16 cellular contexts compared by ENCODE assay signal in the genomic region with DNA sequence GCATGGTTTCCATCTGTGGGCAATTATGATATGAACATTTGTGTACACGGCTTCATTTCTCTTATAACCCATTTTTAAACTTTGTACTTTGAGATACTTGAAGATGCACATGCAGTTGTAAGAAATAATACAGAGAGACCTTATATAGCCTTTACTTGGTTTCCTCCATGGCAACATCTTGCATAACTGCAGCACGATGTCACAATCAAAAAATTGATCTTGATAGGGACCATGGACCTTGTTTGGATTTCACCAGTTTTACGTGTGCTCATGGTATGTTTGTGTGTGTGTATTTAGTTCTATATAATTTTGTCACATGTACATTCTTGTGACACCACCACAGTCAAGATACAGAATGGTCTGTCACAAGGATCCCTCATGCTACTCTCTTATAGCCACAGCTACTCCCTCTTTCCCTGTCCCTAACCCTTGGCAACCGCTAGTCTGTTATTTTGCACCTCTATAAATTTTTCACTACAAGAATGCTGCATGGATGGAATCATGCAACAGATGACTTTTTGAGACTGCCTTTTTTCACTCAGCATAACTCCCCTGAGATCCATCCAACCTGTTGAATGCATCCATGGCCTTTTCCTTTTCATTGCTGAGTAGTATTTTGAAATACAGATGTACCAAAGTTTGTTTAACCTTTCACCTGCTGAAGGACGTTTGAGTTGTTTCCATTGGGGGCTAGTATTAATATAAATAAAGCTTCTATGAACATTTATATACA. TPM values are rescaled to one million over a fixed set of nuclear protein-coding genes. Genes with fewer than 3 reads are reported as not detected.
DNase-seq lines count a peak whose midpoint lies in the region; TF ChIP-seq lines count a peak whose summit lies in the region.
"Had no signal": no experiment of that assay in that cellular context is flagged by ENCODE, and none has a peak within 500 bp of the region (broad histone marks: within the 10 kb centered on the region; RNA-seq: fewer than 3 reads in every experiment).

No MANE protein-coding gene starts in this region.

- no peak overlapping the region for H2BK5ac ChIP-seq in mesenchymal stem cell (ENCODE audit: low read depth, low read length, poor library complexity, severe bottlenecking)

- H3K23ac ChIP-seq in mesenchymal stem cell (ENCODE audit: low read length in 2 of 2): no peak overlapping the region

- H3K9me3 Mint-ChIP-seq in HFFc6 (no peaks in the 10 kb centered on the region), chondrocyte (ENCODE audit: low read depth) (no peaks in the 10 kb centered on the region)
- H3K9me3 Mint-ChIP-seq: CD4-positive, alpha-beta memory T cell had no signal

- H3K36me3 Mint-ChIP-seq in HFFc6 (ENCODE audit: low read depth) (peaks cover 5% of the 10 kb centered on the region), chondrocyte (ENCODE audit: low read depth) (no peaks in the 10 kb centered on the region)
- H3K36me3 Mint-ChIP-seq: CD4-positive, alpha-beta memory T cell had no signal

- H3K4ac ChIP-seq in mesenchymal stem cell (ENCODE audit: low read depth in 1 of 2, low read length in 2 of 2): peak overlapping the region in 1 of 2 experiments; percentile 56

- no peak overlapping the region for H3K14ac ChIP-seq in mesenchymal stem cell (ENCODE audit: low read length in 2 of 2)

- H2BK120ac ChIP-seq in mesenchymal stem cell (ENCODE audit: low read depth, low read length): no peak overlapping the region

- no peak overlapping the region for H4K91ac ChIP-seq in mesenchymal stem cell (ENCODE audit: low read length)

- H2BK15ac ChIP-seq in mesenchymal stem cell (ENCODE audit: low read depth, poor library complexity, severe bottlenecking): no peak overlapping the region

- H2AK5ac ChIP-seq in mesenchymal stem cell (ENCODE audit: low read length, severe bottlenecking): no peak overlapping the region

- no peaks in the 10 kb centered on the region for H3K9me3 ChIP-seq in mesenchymal stem cell (ENCODE audit: control insufficient read depth, low read length)
- H3K9me3 ChIP-seq: BE2C had no signal

- H3K4me1 Mint-ChIP-seq in HFFc6 (ENCODE audit: low read depth) (peaks cover 57% of the 10 kb centered on the region), chondrocyte (ENCODE audit: low read depth) (peaks cover 15% of the 10 kb centered on the region)
- H3K4me1 Mint-ChIP-seq: CD4-positive, alpha-beta memory T cell had no signal

- H3K27me3 ChIP-seq in ACC112 (ENCODE audit: insufficient read depth, low read length) (no peaks in the 10 kb centered on the region), mesenchymal stem cell (ENCODE audit: control insufficient read depth in 1 of 2, insufficient read depth in 1 of 2, low read length in 2 of 2) (no peaks in the 10 kb centered on the region)
- H3K27me3 ChIP-seq: BE2C had no signal

- H3K27ac ChIP-seq in ACC112 (ENCODE audit: low read depth, low read length) (0 out of 2 replicates have a peak overlapping the region, but pooled peaks have one; percentile 32), mesenchymal stem cell (ENCODE audit: low read length, poor library complexity, severe bottlenecking) (no peak overlapping the region)
- H3K27ac ChIP-seq: C4-2B had no signal

- H3K18ac ChIP-seq in mesenchymal stem cell (ENCODE audit: low read depth in 1 of 2, low read length in 2 of 2): no peak overlapping the region

- H3K4me3 Mint-ChIP-seq in HFFc6 (no peak overlapping the region), chondrocyte (ENCODE audit: unreplicated experiment) (no peak overlapping the region)
- H3K4me3 Mint-ChIP-seq: CD4-positive, alpha-beta memory T cell; GM23338 had no signal

- peak overlapping the region; percentile 38 to 39 for H2BK12ac ChIP-seq in mesenchymal stem cell (ENCODE audit: low read length in 2 of 2)

- H2AFZ ChIP-seq in ACC112 (ENCODE audit: low read length, unreplicated experiment) (no peak overlapping the region), mesenchymal stem cell (ENCODE audit: low read depth, low read length) (no peak overlapping the region)
- H2AFZ ChIP-seq: GM23338 had no signal

- H3K79me1 ChIP-seq in mesenchymal stem cell (replicated peaks; ENCODE audit: low read length, poor library complexity, severe bottlenecking): no peaks in the 10 kb centered on the region

- H4K8ac ChIP-seq in mesenchymal stem cell (ENCODE audit: low read length): no peak overlapping the region

- TF ChIP-seq CTCF in HFFc6 (IDR thresholded peaks at IDR 0.05): no peak
- no peak for TF ChIP-seq CTCF in fibroblast of villous mesenchyme (IDR thresholded peaks at IDR 0.05; ENCODE audit: insufficient read depth, low read depth, low read length)
- TF ChIP-seq CTCF in chondrocyte (IDR thresholded peaks at IDR 0.05): no peak

- H3K27me3 Mint-ChIP-seq in HFFc6 (ENCODE audit: insufficient read depth) (peaks cover 4% of the 10 kb centered on the region), chondrocyte (ENCODE audit: low read depth) (no peaks in the 10 kb centered on the region)
- H3K27me3 Mint-ChIP-seq: CD4-positive, alpha-beta memory T cell had no signal

- WGBS in mesenchymal stem cell: 96% methylated on average over 1 of the region's 5 CpGs

- no peaks in the 10 kb centered on the region for H3K79me2 ChIP-seq in ACC112 (ENCODE audit: control insufficient read depth, insufficient read depth, low read length, unreplicated experiment)

- DNase-seq in HFFc6 (no peak), fibroblast of villous mesenchyme (ENCODE audit: low read depth) (peak; percentile 33), mesenchymal stem cell (no peak), SK-N-DZ (ENCODE audit: low spot score) (no peak), chondrocyte (ENCODE audit: low spot score) (no peak), NCI-H2029 (lab: John Stamatoyannopoulos, UW) (no peak)
- DNase-seq: BE2C; CD4-positive, alpha-beta memory T cell; DMS153; DMS79 treated with DMSO at 0.1 percent for 48 hours; EL; H7 had no signal

- no peak overlapping the region for H3K4me2 ChIP-seq in mesenchymal stem cell (ENCODE audit: low read length, poor library complexity, severe bottlenecking)
- H3K4me2 ChIP-seq: GM23338 had no signal

- H3K4me3 ChIP-seq in ACC112 (ENCODE audit: low read depth, low read length): no peak overlapping the region
- no peak overlapping the region for H3K4me3 ChIP-seq in fibroblast of villous mesenchyme (ENCODE audit: low read depth, low read length)
- no peak overlapping the region for H3K4me3 ChIP-seq in mesenchymal stem cell (ENCODE audit: insufficient read depth in 1 of 2, low read depth in 1 of 2, low read length in 2 of 2)
- H3K4me3 ChIP-seq: GM23338 had no signal

- H3K36me3 ChIP-seq in ACC112 (ENCODE audit: insufficient read depth, low read length) (no peaks in the 10 kb centered on the region), mesenchymal stem cell (ENCODE audit: control insufficient read depth in 1 of 2, insufficient read depth in 2 of 2, low read depth in 1 of 2, low read length in 2 of 2) (no peaks in the 10 kb centered on the region)
- H3K36me3 ChIP-seq: BE2C had no signal

- H3K4me1 ChIP-seq in ACC112 (ENCODE audit: control insufficient read depth, insufficient read depth, low read length, unreplicated experiment): peaks cover 31% of the 10 kb centered on the region
- H3K4me1 ChIP-seq in mesenchymal stem cell (ENCODE audit: control insufficient read depth, insufficient read depth, low read depth, low read length): peaks cover 25% of the 10 kb centered on the region
- H3K4me1 ChIP-seq: BE2C had no signal

- no peak overlapping the region for H3K9ac ChIP-seq in mesenchymal stem cell (ENCODE audit: low read length)

- peak overlapping the region; percentile 98 for H3K27ac Mint-ChIP-seq in HFFc6
- H3K27ac Mint-ChIP-seq in chondrocyte (ENCODE audit: unreplicated experiment): no peak overlapping the region
- H3K27ac Mint-ChIP-seq: CD4-positive, alpha-beta memory T cell; GM23338 had no signal

RNA-seq across cellular contexts. Expression of a gene that starts 19.4 kb away (rescaled TPM):
- 10 to 100 TPM; 32.0 to 44.1 (median 41.0) TPM for total RNA-seq in HFFc6 (2021; fragmentation: NEBNext Ultra II Directional; extraction: Animal tissue kit (Norgen Biotek cat#: 25700))
- total RNA-seq in fibroblast of villous mesenchyme (29.3 and 40.6 TPM in 2 replicates), chondrocyte (3.7 to 6.1 TPM (median 5.6 TPM) in 3 replicates)
- 93.7 TPM for polyA plus RNA-seq in mesenchymal stem cell (2013, experiment 1 of 2)
- 85.6 TPM for polyA plus RNA-seq in mesenchymal stem cell (2013, experiment 2 of 2)
- not detected in 2 replicates for polyA plus RNA-seq in SK-N-DZ (2014; cell fraction: cytosol; rRNA removed)
- not detected in 2 replicates for polyA plus RNA-seq in SK-N-DZ (2014; cell fraction: nucleus; rRNA removed)
- total RNA-seq: CD4-positive, alpha-beta memory T cell had no signal
- polyA plus RNA-seq: CD4-positive, alpha-beta memory T cell had no signal

RNA-seq across cellular contexts. Expression of a gene that starts 53.6 kb away (rescaled TPM):
- total RNA-seq in HFFc6 (2021; fragmentation: NEBNext Ultra II Directional; extraction: Animal tissue kit (Norgen Biotek cat#: 25700)): 100 to 1,000 TPM; 409 to 759 (median 458) TPM
- total RNA-seq in fibroblast of villous mesenchyme: 1,329 and 1,968 TPM in 2 replicates
- 173 TPM for polyA plus RNA-seq in mesenchymal stem cell (2013, experiment 1 of 2)
- 153 TPM for polyA plus RNA-seq in mesenchymal stem cell (2013, experiment 2 of 2)
- 0.96 and 1.3 TPM in 2 replicates for polyA plus RNA-seq in SK-N-DZ (2014; cell fraction: cytosol; rRNA removed)
- 1.1 and 1.5 TPM in 2 replicates for polyA plus RNA-seq in SK-N-DZ (2014; cell fraction: nucleus; rRNA removed)
- 250 to 264 TPM (median 264 TPM) in 3 replicates for total RNA-seq in chondrocyte
- total RNA-seq: HT-29 had no signal
